8 cellular contexts compared by ENCODE assay signal in the genomic region with DNA sequence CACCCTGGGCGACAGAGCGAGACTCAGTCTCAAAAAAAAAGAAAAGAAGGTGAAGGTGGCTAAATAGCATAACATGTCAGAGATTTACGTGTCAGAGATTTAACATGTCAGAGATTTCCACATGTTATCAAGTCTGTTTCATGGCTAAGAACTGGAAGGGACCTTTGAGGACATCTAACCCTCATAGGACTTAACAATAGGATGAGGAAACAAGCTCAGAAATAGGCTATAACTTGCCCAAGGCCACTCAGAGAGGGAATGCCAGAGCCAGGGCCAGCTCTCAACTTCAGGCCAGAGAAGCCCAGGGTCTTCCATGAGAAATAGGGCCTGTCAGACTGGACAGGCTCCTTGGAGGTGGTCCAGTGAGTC. TPM values are rescaled to one million over a fixed set of nuclear protein-coding genes. Genes with fewer than 3 reads are reported as not detected.
DNase-seq lines count a peak whose midpoint lies in the region; ATAC-seq and TF ChIP-seq lines count a peak whose summit lies in the region.

No MANE protein-coding gene starts in this region.

- H3K27me3 ChIP-seq in HUES64 (ENCODE audit: insufficient read depth, low read length) (peaks cover 18% of the 10 kb centered on the region), muscle layer of colon (ENCODE audit: control insufficient read depth in 1 of 2, insufficient read depth in 2 of 2, low read length in 2 of 2) (no peaks in the 10 kb centered on the region)

- H3K36me3 ChIP-seq in ES-I3 (ENCODE audit: insufficient read depth, low read length) (no peaks in the 10 kb centered on the region), HUES64 (ENCODE audit: insufficient read depth, low read length) (no peaks in the 10 kb centered on the region), muscle layer of colon (ENCODE audit: insufficient read depth, low read length) (no peaks in the 10 kb centered on the region)

- DNase-seq in choroid plexus epithelial cell (ENCODE audit: low read depth) (no peak), hepatic stellate cell (ENCODE audit: low spot score) (no peak), OCI-M1 (lab: John Stamatoyannopoulos, UW) (no peak), NCI-H82 treated with DMSO at 0.1 percent for 48 hours (lab: John Stamatoyannopoulos, UW; ENCODE audit: unreplicated experiment) (no peak)

- H3K4me3 ChIP-seq in HUES64 (ENCODE audit: low read length) (peak overlapping the region; percentile 53), choroid plexus epithelial cell (ENCODE audit: low read depth, low read length) (peak overlapping the region; percentile 73), muscle layer of colon (ENCODE audit: low read depth in 1 of 2, low read length in 2 of 2) (peak overlapping the region; percentile 39 to 50)

- no peak overlapping the region for H3K27ac ChIP-seq in HUES64 (ENCODE audit: low read depth, low read length)
- peak overlapping the region; percentile 81 for H3K27ac ChIP-seq in muscle layer of colon (ENCODE audit: low read depth, low read length)

- no peaks in the 10 kb centered on the region for H3K4me1 ChIP-seq in ES-I3 (ENCODE audit: insufficient read depth, low read length)
- H3K4me1 ChIP-seq in HUES64 (ENCODE audit: insufficient read depth, low read length): no peaks in the 10 kb centered on the region
- H3K4me1 ChIP-seq in muscle layer of colon (ENCODE audit: insufficient read depth, low read length): peaks cover 10% of the 10 kb centered on the region

- peak overlapping the region; percentile 33 for H3K9ac ChIP-seq in ES-I3 (ENCODE audit: low read depth, low read length)
- peak overlapping the region; percentile 52 for H3K9ac ChIP-seq in HUES64 (ENCODE audit: low read depth, low read length)
- H3K9ac ChIP-seq in muscle layer of colon (ENCODE audit: low read length): peak overlapping the region; percentile 42

- H3K9me3 ChIP-seq in ES-I3 (ENCODE audit: control insufficient read depth, insufficient read depth, low read length) (no peaks in the 10 kb centered on the region), HUES64 (ENCODE audit: insufficient read depth, low read depth, low read length) (no peaks in the 10 kb centered on the region), muscle layer of colon (ENCODE audit: low read length) (no peaks in the 10 kb centered on the region)

- 87% methylated on average over 3 of the region's 3 CpGs for WGBS in HUES64

- TF ChIP-seq CTCF in choroid plexus epithelial cell (conservative IDR thresholded peaks at IDR 0.05; ENCODE audit: low read depth, low read length): no peak

- ATAC-seq in HG02678 (IDR thresholded peaks at IDR 0.05; ENCODE audit: unreplicated experiment): no peak

RNA-seq across cellular contexts. Expression of a gene that starts 26.8 kb away (rescaled TPM):
- 12.2 TPM for polyA plus RNA-seq in HUES64 (2013, experiment 1 of 2)
- polyA plus RNA-seq in HUES64 (2013, experiment 2 of 2): 15.4 TPM

RNA-seq across cellular contexts. Expression of a gene that starts 51.7 kb away (rescaled TPM):
- polyA plus RNA-seq in HUES64 (2013, experiment 1 of 2): 55.0 TPM
- 48.8 TPM for polyA plus RNA-seq in HUES64 (2013, experiment 2 of 2)

RNA-seq across cellular contexts. Expression of a gene that starts 51.9 kb away (rescaled TPM):
- 3.5 TPM for polyA plus RNA-seq in HUES64 (2013, experiment 1 of 2)
- 2.4 TPM for polyA plus RNA-seq in HUES64 (2013, experiment 2 of 2)
